ENCODE assay signal across 20 cellular contexts in the genomic region with DNA sequence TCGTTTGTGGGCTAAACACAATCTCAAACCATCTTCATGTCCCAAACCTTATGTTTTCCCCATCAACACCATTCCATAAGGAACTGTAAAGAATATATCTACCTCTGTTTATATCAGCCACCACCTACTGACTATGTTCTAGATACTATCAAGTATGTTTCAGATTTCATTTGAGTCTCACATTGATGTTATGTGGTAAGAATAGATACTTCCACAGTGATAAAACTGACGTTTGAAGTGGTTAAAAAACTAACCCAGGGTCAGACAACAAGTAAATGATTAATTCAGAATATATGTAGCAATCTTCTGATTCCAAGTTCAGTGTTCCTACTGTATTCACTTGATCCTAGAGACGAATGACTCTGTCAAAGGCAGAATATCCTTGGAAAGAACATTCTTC.
DNase-seq lines count a peak whose midpoint lies in the region; ATAC-seq, FAIRE-seq and TF ChIP-seq lines count a peak whose summit lies in the region.
"Had no signal": no experiment of that assay in that cellular context is flagged by ENCODE, and none has a peak within 500 bp of the region (broad histone marks: within the 10 kb centered on the region; RNA-seq: fewer than 3 reads in every experiment).

No MANE protein-coding gene starts in this region.

- no peak overlapping the region for H3K27ac Mint-ChIP-seq in activated naive CD4-positive, alpha-beta T cell treated with anti-CD3 and anti-CD28 coated beads, Interleukin-2, amount 50 U/mL, for 72 hours
- H3K27ac Mint-ChIP-seq: activated naive CD8-positive, alpha-beta T cell treated with anti-CD3 and anti-CD28 coated beads, Interleukin-2, amount 10 ng/mL, durations not matched to agents 7 days and 5 days; T-cell had no signal

- FAIRE-seq in kidney (lab: Jason Lieb, UNC) = no peak
- FAIRE-seq: A204.1, D721Med, endothelial cell of umbilical vein had no signal

- H3K4me3 ChIP-seq in epithelial cell of esophagus (ENCODE audit: low read length) = no peak overlapping the region
- no peak overlapping the region for H3K4me3 ChIP-seq in kidney (ENCODE audit: low read length in 2 of 2)
- H3K4me3 ChIP-seq: BLaER1, spleen had no signal

- no peaks in the 10 kb centered on the region for H3K36me3 Mint-ChIP-seq in activated naive CD4-positive, alpha-beta T cell treated with anti-CD3 and anti-CD28 coated beads, Interleukin-2, amount 50 U/mL, for 72 hours
- H3K36me3 Mint-ChIP-seq: activated naive CD8-positive, alpha-beta T cell treated with anti-CD3 and anti-CD28 coated beads, Interleukin-2, amount 10 ng/mL, durations not matched to agents 7 days and 5 days; T-cell had no signal

- H3K4me1 ChIP-seq in kidney (ENCODE audit: control insufficient read depth in 1 of 2, insufficient read depth in 1 of 2, low read depth in 1 of 2, low read length in 2 of 2) = peaks cover 0 to 7% of the 10 kb centered on the region in 2 donors

- H3K9ac ChIP-seq in kidney (ENCODE audit: low read length in 2 of 2) = no peak overlapping the region
- H3K9ac ChIP-seq: BLaER1 had no signal

- H3K9me3 ChIP-seq in kidney (ENCODE audit: control insufficient read depth in 1 of 2, low read length in 2 of 2) = no peaks in the 10 kb centered on the region
- H3K9me3 ChIP-seq: BLaER1, spleen had no signal

- no peaks in the 10 kb centered on the region for H3K9me3 Mint-ChIP-seq in activated naive CD4-positive, alpha-beta T cell treated with anti-CD3 and anti-CD28 coated beads, Interleukin-2, amount 50 U/mL, for 72 hours
- H3K9me3 Mint-ChIP-seq: T-cell had no signal

- peak; percentile 39 to 78 for ATAC-seq in activated naive CD4-positive, alpha-beta T cell treated with anti-CD3 and anti-CD28 coated beads, Interleukin-2, amount 50 U/mL, for 72 hours
- peak; percentile 69 for ATAC-seq in HG03135 (IDR thresholded peaks at IDR 0.05; ENCODE audit: unreplicated experiment)
- ATAC-seq: T-cell had no signal

- no peak overlapping the region for H3K27ac ChIP-seq in kidney (ENCODE audit: low read depth in 2 of 2, low read length in 2 of 2)
- H3K27ac ChIP-seq: BLaER1, spleen had no signal

- H3K36me3 ChIP-seq in kidney (ENCODE audit: control insufficient read depth in 1 of 2, insufficient read depth in 2 of 2, low read length in 2 of 2) = no peaks in the 10 kb centered on the region
- H3K36me3 ChIP-seq: BLaER1, spleen had no signal

- no peak for DNase-seq in activated naive CD4-positive, alpha-beta T cell treated with anti-CD3 and anti-CD28 coated beads, Interleukin-2, amount 50 U/mL, for 72 hours (ENCODE audit: low spot score in 2 of 2)
- no peak for DNase-seq in activated naive CD4-positive, alpha-beta T cell treated with anti-CD3 and anti-CD28 coated beads, Interleukin-2, amount 50 U/mL, for 16 hours
- DNase-seq in epithelial cell of esophagus (ENCODE audit: low read depth) (peak; percentile 24), HuH-7.5 (ENCODE audit: low spot score) (no peak), kidney (no peak), NOMO-1 treated with DMSO at 0.1 percent for 48 hours (lab: John Stamatoyannopoulos, UW; ENCODE audit: unreplicated experiment) (no peak), OCI-M1 (lab: John Stamatoyannopoulos, UW) (no peak)
- DNase-seq: activated naive CD8-positive, alpha-beta T cell treated with anti-CD3 and anti-CD28 coated beads, Interleukin-2, amount 10 ng/mL, durations not matched to agents 7 days and 5 days; activated T-cell treated with anti-CD3 and anti-CD28 coated beads, Interleukin-2, amount 50 U/mL, for 1 hour; foreskin melanocyte; HCEC 1CT; NCI-H1694; NCI-H345; spleen; T-cell had no signal

- TF ChIP-seq CTCF in epithelial cell of esophagus (IDR thresholded peaks at IDR 0.05; ENCODE audit: insufficient read depth, low read depth, low read length, missing control alignments) (no peak), kidney (IDR thresholded peaks at IDR 0.05; ENCODE audit: borderline replicate concordance, extremely low read depth, insufficient read depth) (no peak)

- intact Hi-C loops in kidney (cut with DNase I) = no loop called here
